ENCODE assay signal across 19 cellular contexts in the genomic region with DNA sequence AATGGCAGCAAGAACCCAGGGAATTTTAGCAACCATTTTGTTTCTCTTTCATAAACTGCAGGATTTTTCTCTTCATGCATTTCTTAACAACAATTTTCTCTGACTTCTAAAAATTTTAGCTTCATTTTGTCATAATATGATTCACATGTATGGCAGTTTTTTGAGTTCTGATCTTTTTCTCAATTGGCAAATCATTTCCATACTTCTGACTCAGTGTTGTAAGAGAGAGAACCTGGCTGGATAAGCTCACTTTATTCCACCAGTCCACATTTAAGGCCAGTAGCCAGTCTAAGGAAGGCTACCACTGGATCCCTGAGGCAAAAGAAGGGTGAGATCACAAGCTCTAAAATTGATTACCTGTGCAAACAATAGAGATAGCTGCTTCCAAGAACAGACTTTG. TPM values are rescaled to one million over a fixed set of nuclear protein-coding genes. Genes with fewer than 3 reads are reported as not detected.
DNase-seq lines count a peak whose midpoint lies in the region; ATAC-seq, FAIRE-seq and TF ChIP-seq lines count a peak whose summit lies in the region.
"Had no signal": no experiment of that assay in that cellular context is flagged by ENCODE, and none has a peak within 500 bp of the region (broad histone marks: within the 10 kb centered on the region; RNA-seq: fewer than 3 reads in every experiment).

No MANE protein-coding gene starts in this region.

- DNase-seq in GM04503 (ENCODE audit: low read depth) (peak; percentile 21), astrocyte (ENCODE audit: low read depth) (peak; percentile 9), fibroblast of the conjunctiva (ENCODE audit: low read depth) (peak; percentile 31), sigmoid colon (no peak)
- DNase-seq: 8988T, AML-193, COR-L47, MG63, NCI-H1092, NCI-H146, NCI-H2081, NCI-H510A treated with DMSO at 0.1 percent for 48 hours, NCI-H82 had no signal

- intact Hi-C loops in sigmoid colon (cut with DNase I), result no loop called here

- no peak overlapping the region for H3K4me3 Mint-ChIP-seq in astrocyte (ENCODE audit: unreplicated experiment)

- peaks cover 19% of the 10 kb centered on the region for H3K36me3 ChIP-seq in ACC112 (ENCODE audit: insufficient read depth, low read length)
- H3K36me3 ChIP-seq in astrocyte (ENCODE audit: insufficient read depth, low read length), result no peaks in the 10 kb centered on the region
- no peaks in the 10 kb centered on the region for H3K36me3 ChIP-seq in sigmoid colon
- H3K36me3 ChIP-seq: HAP-1, MG63 had no signal

- peaks cover 5% of the 10 kb centered on the region for H3K9me3 ChIP-seq in astrocyte (ENCODE audit: insufficient read depth, low read depth, low read length)
- peaks cover 0 to 13% (median 6%) of the 10 kb centered on the region in 4 donors for H3K9me3 ChIP-seq in sigmoid colon
- H3K9me3 ChIP-seq: HAP-1 had no signal

- ATAC-seq in GM21423 (IDR thresholded peaks at IDR 0.05; ENCODE audit: unreplicated experiment) (no peak), HG03175 (IDR thresholded peaks at IDR 0.05; ENCODE audit: unreplicated experiment) (no peak), HG03135 (IDR thresholded peaks at IDR 0.05; ENCODE audit: unreplicated experiment) (no peak)

- H4K20me1 ChIP-seq in astrocyte (ENCODE audit: insufficient read depth, low read length), result no peaks in the 10 kb centered on the region

- no peak for FAIRE-seq in astrocyte (lab: Jason Lieb, UNC)

- H3K4me1 ChIP-seq in ACC112 (ENCODE audit: control insufficient read depth, insufficient read depth, low read length, unreplicated experiment) (no peaks in the 10 kb centered on the region), astrocyte (ENCODE audit: insufficient read depth, low read length) (no peaks in the 10 kb centered on the region), sigmoid colon (no peaks in the 10 kb centered on the region)
- H3K4me1 ChIP-seq: HAP-1 had no signal

- H2AFZ ChIP-seq in ACC112 (ENCODE audit: low read length, unreplicated experiment) (peak overlapping the region; percentile 42), astrocyte (ENCODE audit: low read depth, low read length) (no peak overlapping the region)

- H3K36me3 Mint-ChIP-seq in astrocyte (ENCODE audit: low read depth, unreplicated experiment), result no peaks in the 10 kb centered on the region

- no peaks in the 10 kb centered on the region for H3K4me1 Mint-ChIP-seq in astrocyte (ENCODE audit: low read depth, unreplicated experiment)

- H3K9ac ChIP-seq in astrocyte (ENCODE audit: low read length), result no peak overlapping the region

- no peaks in the 10 kb centered on the region for H3K27me3 Mint-ChIP-seq in astrocyte (ENCODE audit: low read depth, unreplicated experiment)

- no peak for TF ChIP-seq EP300 in sigmoid colon (IDR thresholded peaks at IDR 0.05)

- H3K4me3 ChIP-seq in ACC112 (ENCODE audit: low read depth, low read length) (no peak overlapping the region), astrocyte (ENCODE audit: insufficient read depth, low read depth, low read length) (no peak overlapping the region), sigmoid colon (no peak overlapping the region)
- H3K4me3 ChIP-seq: HAP-1, MG63, SK-N-MC had no signal

- H3K9me3 Mint-ChIP-seq in astrocyte (ENCODE audit: unreplicated experiment), result peaks cover 12% of the 10 kb centered on the region

- H3K27me3 ChIP-seq in ACC112 (ENCODE audit: insufficient read depth, low read length) (no peaks in the 10 kb centered on the region), astrocyte (ENCODE audit: insufficient read depth, low read length) (no peaks in the 10 kb centered on the region), sigmoid colon (no peaks in the 10 kb centered on the region)
- H3K27me3 ChIP-seq: MG63 had no signal

- no peak for TF ChIP-seq POLR2A in sigmoid colon (IDR thresholded peaks at IDR 0.05)

- H3K27ac ChIP-seq in ACC112 (ENCODE audit: low read depth, low read length) (no peak overlapping the region), astrocyte (ENCODE audit: low read depth, low read length) (no peak overlapping the region), sigmoid colon (no peak overlapping the region)
- H3K27ac ChIP-seq: SK-N-MC had no signal

- TF ChIP-seq CTCF in astrocyte (IDR thresholded peaks at IDR 0.05; ENCODE audit: insufficient read depth, low read depth, low read length) (no peak), sigmoid colon (IDR thresholded peaks at IDR 0.05) (no peak)

- H3K27ac Mint-ChIP-seq in astrocyte (ENCODE audit: unreplicated experiment), result no peak overlapping the region

- H3K79me2 ChIP-seq in ACC112 (ENCODE audit: control insufficient read depth, insufficient read depth, low read length, unreplicated experiment) (no peaks in the 10 kb centered on the region), astrocyte (ENCODE audit: insufficient read depth, low read length) (no peaks in the 10 kb centered on the region)

- H3K4me2 ChIP-seq in astrocyte (ENCODE audit: low read length), result no peak overlapping the region

RNA-seq across cellular contexts. Expression of a gene that starts 42.8 kb away (rescaled TPM):
- total RNA-seq in astrocyte, result 350 and 458 TPM in 2 replicates
- total RNA-seq in sigmoid colon, result 1,000 to 10,000 TPM in 1 of 4 donors, 100 to 1,000 TPM in 3; 183 to 1,567 (median 438) TPM
- polyA plus RNA-seq in sigmoid colon, result 100 to 1,000 TPM in 1 of 3 donors, 10 to 100 TPM in 2; 29.1 to 294 (median 34.8) TPM
